ENCODE assay signal across 1 cellular context in genomic region chr4:41934813-41935651, GRCh38.
TF ChIP-seq lines count a peak whose summit lies in the region.

TMEM33 (plus strand) TSS chr4:41935429; CDS start chr4:41935485, 56 bp downstream.

TF ChIP-seq in H1, 55 proteins besides CTCF, POLR2A, EP300 and RAD21 (continued from another document):
- TF ChIP-seq, protein P1, sequence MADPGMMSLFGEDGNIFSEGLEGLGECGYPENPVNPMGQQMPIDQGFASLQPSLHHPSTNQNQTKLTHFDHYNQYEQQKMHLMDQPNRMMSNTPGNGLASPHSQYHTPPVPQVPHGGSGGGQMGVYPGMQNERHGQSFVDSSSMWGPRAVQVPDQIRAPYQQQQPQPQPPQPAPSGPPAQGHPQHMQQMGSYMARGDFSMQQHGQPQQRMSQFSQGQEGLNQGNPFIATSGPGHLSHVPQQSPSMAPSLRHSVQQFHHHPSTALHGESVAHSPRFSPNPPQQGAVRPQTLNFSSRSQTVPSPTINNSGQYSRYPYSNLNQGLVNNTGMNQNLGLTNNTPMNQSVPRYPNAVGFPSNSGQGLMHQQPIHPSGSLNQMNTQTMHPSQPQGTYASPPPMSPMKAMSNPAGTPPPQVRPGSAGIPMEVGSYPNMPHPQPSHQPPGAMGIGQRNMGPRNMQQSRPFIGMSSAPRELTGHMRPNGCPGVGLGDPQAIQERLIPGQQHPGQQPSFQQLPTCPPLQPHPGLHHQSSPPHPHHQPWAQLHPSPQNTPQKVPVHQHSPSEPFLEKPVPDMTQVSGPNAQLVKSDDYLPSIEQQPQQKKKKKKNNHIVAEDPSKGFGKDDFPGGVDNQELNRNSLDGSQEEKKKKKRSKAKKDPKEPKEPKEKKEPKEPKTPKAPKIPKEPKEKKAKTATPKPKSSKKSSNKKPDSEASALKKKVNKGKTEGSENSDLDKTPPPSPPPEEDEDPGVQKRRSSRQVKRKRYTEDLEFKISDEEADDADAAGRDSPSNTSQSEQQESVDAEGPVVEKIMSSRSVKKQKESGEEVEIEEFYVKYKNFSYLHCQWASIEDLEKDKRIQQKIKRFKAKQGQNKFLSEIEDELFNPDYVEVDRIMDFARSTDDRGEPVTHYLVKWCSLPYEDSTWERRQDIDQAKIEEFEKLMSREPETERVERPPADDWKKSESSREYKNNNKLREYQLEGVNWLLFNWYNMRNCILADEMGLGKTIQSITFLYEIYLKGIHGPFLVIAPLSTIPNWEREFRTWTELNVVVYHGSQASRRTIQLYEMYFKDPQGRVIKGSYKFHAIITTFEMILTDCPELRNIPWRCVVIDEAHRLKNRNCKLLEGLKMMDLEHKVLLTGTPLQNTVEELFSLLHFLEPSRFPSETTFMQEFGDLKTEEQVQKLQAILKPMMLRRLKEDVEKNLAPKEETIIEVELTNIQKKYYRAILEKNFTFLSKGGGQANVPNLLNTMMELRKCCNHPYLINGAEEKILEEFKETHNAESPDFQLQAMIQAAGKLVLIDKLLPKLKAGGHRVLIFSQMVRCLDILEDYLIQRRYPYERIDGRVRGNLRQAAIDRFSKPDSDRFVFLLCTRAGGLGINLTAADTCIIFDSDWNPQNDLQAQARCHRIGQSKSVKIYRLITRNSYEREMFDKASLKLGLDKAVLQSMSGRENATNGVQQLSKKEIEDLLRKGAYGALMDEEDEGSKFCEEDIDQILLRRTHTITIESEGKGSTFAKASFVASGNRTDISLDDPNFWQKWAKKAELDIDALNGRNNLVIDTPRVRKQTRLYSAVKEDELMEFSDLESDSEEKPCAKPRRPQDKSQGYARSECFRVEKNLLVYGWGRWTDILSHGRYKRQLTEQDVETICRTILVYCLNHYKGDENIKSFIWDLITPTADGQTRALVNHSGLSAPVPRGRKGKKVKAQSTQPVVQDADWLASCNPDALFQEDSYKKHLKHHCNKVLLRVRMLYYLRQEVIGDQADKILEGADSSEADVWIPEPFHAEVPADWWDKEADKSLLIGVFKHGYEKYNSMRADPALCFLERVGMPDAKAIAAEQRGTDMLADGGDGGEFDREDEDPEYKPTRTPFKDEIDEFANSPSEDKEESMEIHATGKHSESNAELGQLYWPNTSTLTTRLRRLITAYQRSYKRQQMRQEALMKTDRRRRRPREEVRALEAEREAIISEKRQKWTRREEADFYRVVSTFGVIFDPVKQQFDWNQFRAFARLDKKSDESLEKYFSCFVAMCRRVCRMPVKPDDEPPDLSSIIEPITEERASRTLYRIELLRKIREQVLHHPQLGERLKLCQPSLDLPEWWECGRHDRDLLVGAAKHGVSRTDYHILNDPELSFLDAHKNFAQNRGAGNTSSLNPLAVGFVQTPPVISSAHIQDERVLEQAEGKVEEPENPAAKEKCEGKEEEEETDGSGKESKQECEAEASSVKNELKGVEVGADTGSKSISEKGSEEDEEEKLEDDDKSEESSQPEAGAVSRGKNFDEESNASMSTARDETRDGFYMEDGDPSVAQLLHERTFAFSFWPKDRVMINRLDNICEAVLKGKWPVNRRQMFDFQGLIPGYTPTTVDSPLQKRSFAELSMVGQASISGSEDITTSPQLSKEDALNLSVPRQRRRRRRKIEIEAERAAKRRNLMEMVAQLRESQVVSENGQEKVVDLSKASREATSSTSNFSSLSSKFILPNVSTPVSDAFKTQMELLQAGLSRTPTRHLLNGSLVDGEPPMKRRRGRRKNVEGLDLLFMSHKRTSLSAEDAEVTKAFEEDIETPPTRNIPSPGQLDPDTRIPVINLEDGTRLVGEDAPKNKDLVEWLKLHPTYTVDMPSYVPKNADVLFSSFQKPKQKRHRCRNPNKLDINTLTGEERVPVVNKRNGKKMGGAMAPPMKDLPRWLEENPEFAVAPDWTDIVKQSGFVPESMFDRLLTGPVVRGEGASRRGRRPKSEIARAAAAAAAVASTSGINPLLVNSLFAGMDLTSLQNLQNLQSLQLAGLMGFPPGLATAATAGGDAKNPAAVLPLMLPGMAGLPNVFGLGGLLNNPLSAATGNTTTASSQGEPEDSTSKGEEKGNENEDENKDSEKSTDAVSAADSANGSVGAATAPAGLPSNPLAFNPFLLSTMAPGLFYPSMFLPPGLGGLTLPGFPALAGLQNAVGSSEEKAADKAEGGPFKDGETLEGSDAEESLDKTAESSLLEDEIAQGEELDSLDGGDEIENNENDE (IDR thresholded peaks at IDR 0.05; ENCODE audit: insufficient replicate concordance, low read length) = no peak
- TF ChIP-seq YY1 (IDR thresholded peaks at IDR 0.05; ENCODE audit: low read depth, low read length) (no peak), TAF7 (optimal IDR thresholded peaks at IDR 0.05; ENCODE audit: borderline replicate concordance, low read depth, low read length) (peak; percentile 70), NANOG (IDR thresholded peaks at IDR 0.05; ENCODE audit: insufficient read depth, low read depth, low read length, poor library complexity, severe bottlenecking) (no peak), POLR2AphosphoS5 (IDR thresholded peaks at IDR 0.05; ENCODE audit: low read depth, low read length) (peak; percentile 76), CHD2 (IDR thresholded peaks at IDR 0.05; ENCODE audit: low read length) (peak; percentile 64; the same call in 1 of the 2 replicates), PHF8 (conservative IDR thresholded peaks at IDR 0.05; ENCODE audit: low read depth, low read length) (peak; percentile 87), KDM4A (IDR thresholded peaks at IDR 0.05; ENCODE audit: low read depth, low read length, severe bottlenecking) (peak; percentile 95), BRCA1 (IDR thresholded peaks at IDR 0.05; ENCODE audit: low read depth, low read length) (no peak), CBX5 (IDR thresholded peaks at IDR 0.05; ENCODE audit: low read depth, low read length) (no peak), E2F6 (IDR thresholded peaks at IDR 0.05) (0 out of 2 replicates have a peak, but pooled peaks have one; percentile 25), TCF12 (IDR thresholded peaks at IDR 0.05; ENCODE audit: low read depth, low read length) (no peak), BACH1 (IDR thresholded peaks at IDR 0.05; ENCODE audit: low read length) (no peak), NRF1 (IDR thresholded peaks at IDR 0.05; ENCODE audit: low read depth, low read length) (no peak), SP4 (IDR thresholded peaks at IDR 0.05; ENCODE audit: low read length) (no peak), TBP (IDR thresholded peaks at IDR 0.05; ENCODE audit: low read depth, low read length) (peak; percentile 70), HDAC2 (IDR thresholded peaks at IDR 0.05; ENCODE audit: borderline replicate concordance in 1 of 2, low read depth in 2 of 2, low read length in 2 of 2) (no peak), RFX5 (IDR thresholded peaks at IDR 0.05; ENCODE audit: borderline replicate concordance, low read depth, low read length) (no peak), SP2 (IDR thresholded peaks at IDR 0.05; ENCODE audit: low read length) (no peak), CEBPB (IDR thresholded peaks at IDR 0.05; ENCODE audit: low read depth, low read length) (no peak), SIRT6 (IDR thresholded peaks at IDR 0.05; ENCODE audit: low read length) (no peak), EZH2 (IDR thresholded peaks at IDR 0.05; ENCODE audit: low read depth, low read length, severe bottlenecking) (no peak), USF2 (IDR thresholded peaks at IDR 0.05; ENCODE audit: low read length) (no peak), SRF (IDR thresholded peaks at IDR 0.05; ENCODE audit: low read depth, low read length) (no peak), ASH2L (IDR thresholded peaks at IDR 0.05; ENCODE audit: low read length) (peak; percentile 97), SIN3A (conservative IDR thresholded peaks at IDR 0.05 in 1 of 2, IDR thresholded peaks at IDR 0.05 in 1 of 2; ENCODE audit: low read depth in 1 of 2, low read length in 2 of 2) (peak; percentile 71 to 73; a peak in 3 of 4 replicates), CHD1 (IDR thresholded peaks at IDR 0.05; ENCODE audit: low read depth, low read length) (no peak), SAP30 (IDR thresholded peaks at IDR 0.05; ENCODE audit: insufficient read depth, insufficient replicate concordance, low read length) (peak; percentile 69), TEAD4 (IDR thresholded peaks at IDR 0.05; ENCODE audit: low read depth, low read length) (no peak), SIX5 (IDR thresholded peaks at IDR 0.05; ENCODE audit: low read depth, low read length) (peak; percentile 62; the same call in 1 of the 2 replicates), CTBP2 (IDR thresholded peaks at IDR 0.05; ENCODE audit: borderline replicate concordance, insufficient read depth, insufficient read length, low read length) (peak; percentile 59), BCL11A (IDR thresholded peaks at IDR 0.05; ENCODE audit: low read depth in 2 of 2, low read length in 2 of 2) (no peak), GABPA (IDR thresholded peaks at IDR 0.05; ENCODE audit: borderline replicate concordance, insufficient read depth, low read length) (peak; percentile 93; the same call in 1 of the 2 replicates), KDM5A (IDR thresholded peaks at IDR 0.05; ENCODE audit: low read length) (0 out of 2 replicates have a peak, but pooled peaks have one; percentile 17), CBX8 (IDR thresholded peaks at IDR 0.05; ENCODE audit: borderline replicate concordance, low read depth, low read length) (no peak), KDM1A (IDR thresholded peaks at IDR 0.05; ENCODE audit: borderline replicate concordance, low read length) (no peak), POU5F1 (IDR thresholded peaks at IDR 0.05; ENCODE audit: low read depth, low read length) (no peak), GTF2F1 (IDR thresholded peaks at IDR 0.05; ENCODE audit: borderline replicate concordance, low read depth, low read length) (peak; percentile 68; the same call in 1 of the 2 replicates), CREB1 (IDR thresholded peaks at IDR 0.05) (no peak), SP1 (IDR thresholded peaks at IDR 0.05; ENCODE audit: low read depth, low read length) (peak; percentile 46; the same call in 1 of the 2 replicates), MAFK (IDR thresholded peaks at IDR 0.05; ENCODE audit: low read depth, low read length) (no peak), HDAC6 (IDR thresholded peaks at IDR 0.05; ENCODE audit: low read depth, low read length) (no peak), JUN (IDR thresholded peaks at IDR 0.05; ENCODE audit: low read depth, low read length) (no peak), RBBP5 (IDR thresholded peaks at IDR 0.05; ENCODE audit: borderline replicate concordance, low read depth, low read length) (peak; percentile 76; the same call in 1 of the 2 replicates), JUND (IDR thresholded peaks at IDR 0.05; ENCODE audit: low read length) (no peak), SUZ12 (IDR thresholded peaks at IDR 0.05; ENCODE audit: low read length) (no peak), EGR1 (IDR thresholded peaks at IDR 0.05; ENCODE audit: borderline replicate concordance, low read depth, low read length) (0 out of 2 replicates have a peak, but pooled peaks have one; percentile 47), RNF2 (IDR thresholded peaks at IDR 0.05; ENCODE audit: borderline replicate concordance, low read depth, low read length, missing control alignments, poor library complexity, severe bottlenecking) (no peak), FOSL1 (IDR thresholded peaks at IDR 0.05; ENCODE audit: insufficient read depth, low read depth, low read length) (no peak), RXRA (IDR thresholded peaks at IDR 0.05; ENCODE audit: insufficient read depth, low read depth, low read length) (no peak), MAX (IDR thresholded peaks at IDR 0.05) (peak; percentile 46; the same call in 1 of the 2 replicates)
- TF ChIP-seq, protein P2, sequence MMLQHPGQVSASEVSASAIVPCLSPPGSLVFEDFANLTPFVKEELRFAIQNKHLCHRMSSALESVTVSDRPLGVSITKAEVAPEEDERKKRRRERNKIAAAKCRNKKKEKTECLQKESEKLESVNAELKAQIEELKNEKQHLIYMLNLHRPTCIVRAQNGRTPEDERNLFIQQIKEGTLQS (IDR thresholded peaks at IDR 0.05; ENCODE audit: insufficient read depth, low read depth, low read length) = no peak
- TF ChIP-seq, protein P3, sequence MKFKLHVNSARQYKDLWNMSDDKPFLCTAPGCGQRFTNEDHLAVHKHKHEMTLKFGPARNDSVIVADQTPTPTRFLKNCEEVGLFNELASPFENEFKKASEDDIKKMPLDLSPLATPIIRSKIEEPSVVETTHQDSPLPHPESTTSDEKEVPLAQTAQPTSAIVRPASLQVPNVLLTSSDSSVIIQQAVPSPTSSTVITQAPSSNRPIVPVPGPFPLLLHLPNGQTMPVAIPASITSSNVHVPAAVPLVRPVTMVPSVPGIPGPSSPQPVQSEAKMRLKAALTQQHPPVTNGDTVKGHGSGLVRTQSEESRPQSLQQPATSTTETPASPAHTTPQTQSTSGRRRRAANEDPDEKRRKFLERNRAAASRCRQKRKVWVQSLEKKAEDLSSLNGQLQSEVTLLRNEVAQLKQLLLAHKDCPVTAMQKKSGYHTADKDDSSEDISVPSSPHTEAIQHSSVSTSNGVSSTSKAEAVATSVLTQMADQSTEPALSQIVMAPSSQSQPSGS (IDR thresholded peaks at IDR 0.05; ENCODE audit: low read length) = no peak
TF ChIP-seq in H1: peak in this region for 20.
